In genomic region chr22:21094911-21095772, GRCh38 we compare ENCODE assay signal across 29 cellular contexts. TPM values are rescaled to one million over a fixed set of nuclear protein-coding genes. Genes with fewer than 3 reads are reported as not detected.
"Had no signal": no experiment of that assay in that cellular context is flagged by ENCODE, and none has a peak within 500 bp of the region (broad histone marks: within the 10 kb centered on the region; RNA-seq: fewer than 3 reads in every experiment).

No MANE protein-coding gene starts in this region.

- DNase-seq: hypothalamus; immature natural killer cell; kidney; left ventricle myocardium inferior; mesendoderm; naive B cell; natural killer cell; nephron progenitor cell; ovary; stimulated activated CD4-positive, alpha-beta T cell treated with anti-CD3 and anti-CD28 coated beads, Interleukin-1b, Interleukin-23, amount 100 ng/mL, for 48 hours; stimulated activated CD4-positive, alpha-beta T cell treated with anti-CD3 and anti-CD28 coated beads, Interleukin-2, amount 100 ng/mL, for 48 hours; stimulated activated naive B cell treated with anti-CD40 and anti-IgM and Interleukin-4, amounts not matched to agents 10 μg/mL and 1 μg/mL and 100 μg/mL, for 72 hours; stimulated activated naive CD8-positive, alpha-beta T cell treated with anti-CD3 and anti-CD28 coated beads, Interleukin-15, Interleukin-2, amounts not matched to agents 100 U/mL and 50 U/mL, for 24 hours; stomach; testis; thyroid gland; transverse colon; upper lobe of right lung had no signal

- H3K27ac ChIP-seq: left ventricle myocardium inferior, ovary, right atrium auricular region, right lobe of liver, stomach, thyroid gland, transverse colon, upper lobe of right lung had no signal

- ATAC-seq: right lobe of liver; stimulated activated naive B cell treated with anti-CD40 and anti-IgM and Interleukin-4, amounts not matched to agents 10 μg/mL and 1 μg/mL and 100 μg/mL, for 72 hours; stimulated activated naive CD8-positive, alpha-beta T cell treated with anti-CD3 and anti-CD28 coated beads, Interleukin-15, Interleukin-2, amounts not matched to agents 100 U/mL and 50 U/mL, for 24 hours; upper lobe of right lung had no signal

- H3K36me3 ChIP-seq: left ventricle myocardium inferior, ovary, right atrium auricular region, right lobe of liver, stomach, thyroid gland, transverse colon, upper lobe of right lung had no signal

- H3K9me3 ChIP-seq: left ventricle myocardium inferior, ovary, right atrium auricular region, right lobe of liver, stomach, testis, thyroid gland, transverse colon, upper lobe of right lung had no signal

- H3K4me1 ChIP-seq: left ventricle myocardium inferior, right atrium auricular region, right lobe of liver, stomach, testis, thyroid gland, transverse colon, upper lobe of right lung had no signal

- H3K4me2 ChIP-seq: smooth muscle cell had no signal

- H3K4me3 ChIP-seq: left ventricle myocardium inferior, lung, ovary, right atrium auricular region, right lobe of liver, smooth muscle cell, stomach, testis, thyroid gland, transverse colon, upper lobe of right lung had no signal

- H3K27me3 ChIP-seq: ovary, right atrium auricular region, right lobe of liver, testis, thyroid gland, transverse colon, upper lobe of right lung had no signal

RNA-seq across cellular contexts. Expression of gene LRRC74B, which starts 49.4 kb away (rescaled TPM):
- total RNA-seq: kidney, left ventricle myocardium inferior, lower leg skin, mesothelial cell of epicardium, mononuclear cell, omental fat pad, pulmonary artery endothelial cell, renal cortical epithelial cell, right atrium auricular region, right lobe of liver, skeletal muscle tissue, smooth muscle cell, stomach, thyroid gland, transverse colon, upper lobe of right lung had no signal
- polyA plus RNA-seq: immature natural killer cell, smooth muscle cell, stomach had no signal
